Comparison of ENCODE assay signal across 9 cellular contexts in genomic region chr16:89334050-89334449, GRCh38.
DNase-seq lines count a peak whose midpoint lies in the region; ATAC-seq, FAIRE-seq and TF ChIP-seq lines count a peak whose summit lies in the region.
"Had no signal": no experiment of that assay in that cellular context is flagged by ENCODE, and none has a peak within 500 bp of the region (broad histone marks: within the 10 kb centered on the region; RNA-seq: fewer than 3 reads in every experiment).

No MANE protein-coding gene starts in this region.

- no peak overlapping the region for H3K4me3 Mint-ChIP-seq in GM23338
- peak overlapping the region; percentile 34 for H3K4me3 Mint-ChIP-seq in activated T-helper 17 cell treated with anti-CD3 and anti-CD28 coated beads, Interleukin-2, amount 50 U/mL, for 72 hours

- H3K4me1 Mint-ChIP-seq in GM23338: peaks cover 52% of the 10 kb centered on the region
- H3K4me1 Mint-ChIP-seq in activated T-helper 17 cell treated with anti-CD3 and anti-CD28 coated beads, Interleukin-2, amount 50 U/mL, for 72 hours: peaks cover 26% of the 10 kb centered on the region

- peaks cover 10% of the 10 kb centered on the region for H3K27me3 Mint-ChIP-seq in GM23338 (ENCODE audit: insufficient read depth, low read depth, poor library complexity)
- no peaks in the 10 kb centered on the region for H3K27me3 Mint-ChIP-seq in activated T-helper 17 cell treated with anti-CD3 and anti-CD28 coated beads, Interleukin-2, amount 50 U/mL, for 72 hours

- H3K79me2 ChIP-seq in GM23338 (replicated peaks; ENCODE audit: insufficient read depth) (peaks cover 100% of the 10 kb centered on the region), hepatocyte (peaks cover 97% of the 10 kb centered on the region)

- H3K27ac ChIP-seq in GM23338 (ENCODE audit: low read depth) (peak overlapping the region; percentile 59; the same call in 1 of the 2 replicates), hepatocyte (peak overlapping the region; percentile 59), gastrocnemius medialis (peak overlapping the region; percentile 89 to 97 (median 94))
- H3K27ac ChIP-seq: SK-N-MC had no signal

- H4K20me1 ChIP-seq in GM23338 (replicated peaks; ENCODE audit: insufficient read depth): peaks cover 70% of the 10 kb centered on the region
- H4K20me1 ChIP-seq in hepatocyte (ENCODE audit: insufficient read depth, poor library complexity, severe bottlenecking): peaks cover 97% of the 10 kb centered on the region

- intact Hi-C loops in gastrocnemius medialis (cut with DNase I; ENCODE audit: low total_unique reads): no loop called here

- H3K27ac Mint-ChIP-seq in GM23338: peak overlapping the region; percentile 85; the same call in 1 of the 2 replicates
- peak overlapping the region; percentile 67 for H3K27ac Mint-ChIP-seq in activated T-helper 17 cell treated with anti-CD3 and anti-CD28 coated beads, Interleukin-2, amount 50 U/mL, for 72 hours

- H3K27me3 ChIP-seq in GM23338 (ENCODE audit: insufficient read depth) (no peaks in the 10 kb centered on the region), hepatocyte (no peaks in the 10 kb centered on the region), gastrocnemius medialis (no peaks in the 10 kb centered on the region)

- DNase-seq in GM23338 (ENCODE audit: low spot score) (no peak), hepatocyte (ENCODE audit: low spot score) (no peak), gastrocnemius medialis (peak in 1 of 2 donors; percentile 8), RCC 7860 (ENCODE audit: low spot score) (no peak), NCI-H345 treated with DMSO at 0.1 percent for 48 hours (lab: John Stamatoyannopoulos, UW; ENCODE audit: unreplicated experiment) (no peak)
- DNase-seq in activated CD4-positive, alpha-beta T cell treated with anti-CD3 and anti-CD28 coated beads for 48 hours: no peak

- H3K9me3 ChIP-seq in hepatocyte (ENCODE audit: low read depth): no peaks in the 10 kb centered on the region
- H3K9me3 ChIP-seq in gastrocnemius medialis: no peaks in the 10 kb centered on the region

- H3K9me2 ChIP-seq in GM23338 (ENCODE audit: insufficient read depth) (no peaks in the 10 kb centered on the region), hepatocyte (replicated peaks; ENCODE audit: insufficient read depth) (no peaks in the 10 kb centered on the region)

- peaks cover 7% of the 10 kb centered on the region; the same call in 1 of the 2 replicates for H3F3A ChIP-seq in GM23338 (replicated peaks; ENCODE audit: low read depth)

- no peaks in the 10 kb centered on the region for H3K36me3 ChIP-seq in GM23338 (ENCODE audit: insufficient read depth)
- H3K36me3 ChIP-seq in hepatocyte (replicated peaks; ENCODE audit: insufficient read depth, low read depth): no peaks in the 10 kb centered on the region
- no peaks in the 10 kb centered on the region for H3K36me3 ChIP-seq in gastrocnemius medialis

- H3K4me1 ChIP-seq in GM23338 (ENCODE audit: insufficient read depth) (peaks cover 18% of the 10 kb centered on the region), hepatocyte (ENCODE audit: insufficient read depth) (peaks cover 23% of the 10 kb centered on the region), gastrocnemius medialis (peaks cover 85 to 91% of the 10 kb centered on the region in 2 donors)

- no peak overlapping the region for H3K4me3 ChIP-seq in GM23338
- H3K4me3 ChIP-seq in hepatocyte: no peak overlapping the region
- H3K4me3 ChIP-seq in gastrocnemius medialis: no peak overlapping the region
- H3K4me3 ChIP-seq: SK-N-MC had no signal

- TF ChIP-seq CTCF in GM23338 (conservative IDR thresholded peaks at IDR 0.05; ENCODE audit: low read depth in 2 of 2) (no peak), hepatocyte (IDR thresholded peaks at IDR 0.05; ENCODE audit: poor library complexity) (no peak), gastrocnemius medialis (IDR thresholded peaks at IDR 0.05 in 4 of 5, conservative IDR thresholded peaks at IDR 0.05 in 1 of 5) (no peak)

- in situ Hi-C loops in gastrocnemius medialis (cut with MboI; ENCODE audit: low sequenced_read_pairs in 4 of 4): loop anchor here in 2 of 4 donors (10.0 to 25.0 kb wide), 2 partner anchors 171 to 178 kb away; partner anchors contain the start of gene SPG7 (in 2 of the 2)

- no peak for TF ChIP-seq POLR2A in gastrocnemius medialis (IDR thresholded peaks at IDR 0.05)

- H3K9me3 Mint-ChIP-seq in GM23338: no peaks in the 10 kb centered on the region
- H3K9me3 Mint-ChIP-seq in activated T-helper 17 cell treated with anti-CD3 and anti-CD28 coated beads, Interleukin-2, amount 50 U/mL, for 72 hours: no peaks in the 10 kb centered on the region

- 87% methylated on average over 2 of the region's 2 CpGs for WGBS in hepatocyte (ENCODE audit: low lambda C conversion rate, missing lambda C conversion rate)

- no peak overlapping the region for H3K4me2 ChIP-seq in GM23338
- H3K4me2 ChIP-seq in hepatocyte: no peak overlapping the region

- peaks cover 4% of the 10 kb centered on the region; the same call in 1 of the 3 replicates for H3K36me3 Mint-ChIP-seq in GM23338 (ENCODE audit: low read depth)
- H3K36me3 Mint-ChIP-seq in activated T-helper 17 cell treated with anti-CD3 and anti-CD28 coated beads, Interleukin-2, amount 50 U/mL, for 72 hours (ENCODE audit: low read depth): peaks cover 12% of the 10 kb centered on the region

- H2AFZ ChIP-seq in GM23338 (no peak overlapping the region), hepatocyte (no peak overlapping the region)

- ATAC-seq in GM23338: no peak
- peak; percentile 28 for ATAC-seq in activated T-helper 17 cell treated with anti-CD3 and anti-CD28 coated beads, Interleukin-2, amount 50 U/mL, for 72 hours (replicated peaks)
- ATAC-seq in gastrocnemius medialis: no peak
- ATAC-seq in GM18511 (IDR thresholded peaks at IDR 0.05; ENCODE audit: unreplicated experiment): no peak

- FAIRE-seq in RCC 7860 (lab: Jason Lieb, UNC): no peak

TF ChIP-seq in GM23338, 12 proteins besides CTCF, POLR2A, EP300 and RAD21:
- no peak for TF ChIP-seq ZNF331 (CRISPR knock-in tag; IDR thresholded peaks at IDR 0.05; ENCODE audit: low read depth)
- TF ChIP-seq JUNB (IDR thresholded peaks at IDR 0.05; ENCODE audit: unreplicated experiment): no peak
